Comparison of ENCODE assay signal across 11 cellular contexts in the genomic region with DNA sequence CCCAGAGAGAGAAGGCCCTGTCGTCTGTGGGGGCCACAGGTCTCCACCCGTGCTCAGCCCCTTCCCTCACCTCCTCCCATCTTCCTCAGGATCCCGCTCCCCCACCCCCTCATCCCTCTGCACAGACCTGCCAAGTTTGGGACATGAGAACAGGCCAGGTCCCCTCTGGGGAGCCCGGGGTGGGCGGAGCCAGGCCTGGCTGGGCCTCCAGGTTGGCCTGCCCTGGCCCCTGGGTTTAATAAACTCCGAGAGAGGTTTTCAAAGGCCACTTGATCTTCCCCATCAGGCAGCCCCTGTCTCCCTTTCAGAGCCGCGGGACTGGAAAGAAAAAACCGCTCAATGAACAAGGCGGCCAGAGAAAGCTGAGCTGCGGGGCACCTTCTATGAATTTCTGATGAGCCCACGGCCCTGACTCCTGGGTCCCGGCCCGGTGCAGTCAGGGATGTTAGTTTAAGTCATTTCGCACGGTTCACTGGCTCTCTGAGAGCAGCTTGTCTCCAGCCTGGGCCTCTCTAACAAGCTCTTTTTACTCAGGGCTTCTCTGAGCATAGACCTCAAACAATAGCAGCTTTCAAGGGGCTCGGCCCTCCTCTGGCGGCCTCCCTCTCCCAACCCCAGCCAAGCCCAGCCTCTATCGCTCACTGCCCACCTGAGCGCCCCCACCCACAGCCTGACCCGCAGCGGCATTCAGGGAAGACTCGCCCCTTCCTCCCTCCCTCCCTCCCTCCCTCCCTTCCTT.
DNase-seq lines count a peak whose midpoint lies in the region; ATAC-seq and TF ChIP-seq lines count a peak whose summit lies in the region.
"Had no signal": no experiment of that assay in that cellular context is flagged by ENCODE, and none has a peak within 500 bp of the region (broad histone marks: within the 10 kb centered on the region; RNA-seq: fewer than 3 reads in every experiment).

No MANE protein-coding gene starts in this region.

- intact Hi-C loops in upper lobe of right lung (cut with DNase I) = no loop called here

- H3K27me3 Mint-ChIP-seq in stimulated activated naive CD8-positive, alpha-beta T cell treated with anti-CD3 and anti-CD28 coated beads, Interleukin-15, amount 100 ng/mL, for 72 hours = peaks cover 11% of the 10 kb centered on the region
- peaks cover 21% of the 10 kb centered on the region for H3K27me3 Mint-ChIP-seq in osteocyte (ENCODE audit: unreplicated experiment)

- no peak for TF ChIP-seq CTCF in upper lobe of right lung (IDR thresholded peaks at IDR 0.05)
- no peak for TF ChIP-seq CTCF in osteocyte (IDR thresholded peaks at IDR 0.05)

- no peak overlapping the region for H3K27ac Mint-ChIP-seq in stimulated activated naive CD8-positive, alpha-beta T cell treated with anti-CD3 and anti-CD28 coated beads, Interleukin-15, amount 100 ng/mL, for 72 hours
- H3K27ac Mint-ChIP-seq in osteocyte (ENCODE audit: unreplicated experiment) = no peak overlapping the region
- H3K27ac Mint-ChIP-seq: activated CD8-positive, alpha-beta T cell treated with anti-CD3 and anti-CD28 coated beads for 36 hours; CD14-positive monocyte had no signal

- H3K27ac ChIP-seq in iPS-20b (ENCODE audit: low read length) (peak overlapping the region; percentile 85), upper lobe of right lung (no peak overlapping the region)

- no peak overlapping the region for H3K4me3 Mint-ChIP-seq in stimulated activated naive CD8-positive, alpha-beta T cell treated with anti-CD3 and anti-CD28 coated beads, Interleukin-15, amount 100 ng/mL, for 72 hours
- H3K4me3 Mint-ChIP-seq in osteocyte (ENCODE audit: unreplicated experiment) = no peak overlapping the region
- H3K4me3 Mint-ChIP-seq: activated CD8-positive, alpha-beta T cell treated with anti-CD3 and anti-CD28 coated beads for 36 hours; CD14-positive monocyte had no signal

- H3K4me3 ChIP-seq in iPS-20b (ENCODE audit: low read length) (peak overlapping the region; percentile 60; the same call in 1 of the 2 replicates), upper lobe of right lung (no peak overlapping the region)
- H3K4me3 ChIP-seq: gastroesophageal sphincter had no signal

- H3K4me1 ChIP-seq in iPS-20b (ENCODE audit: insufficient read depth, low read length) (peaks cover 23% of the 10 kb centered on the region; the same call in 1 of the 2 replicates), upper lobe of right lung (no peaks in the 10 kb centered on the region)

- H3K4me1 Mint-ChIP-seq in stimulated activated naive CD8-positive, alpha-beta T cell treated with anti-CD3 and anti-CD28 coated beads, Interleukin-15, amount 100 ng/mL, for 72 hours = peaks cover 7% of the 10 kb centered on the region
- H3K4me1 Mint-ChIP-seq in osteocyte (ENCODE audit: unreplicated experiment) = peaks cover 11% of the 10 kb centered on the region

- no peak for DNase-seq in stimulated activated naive CD8-positive, alpha-beta T cell treated with anti-CD3 and anti-CD28 coated beads, Interleukin-15, amount 100 ng/mL, for 72 hours
- DNase-seq in stimulated activated naive CD8-positive, alpha-beta T cell treated with anti-CD3 and anti-CD28 coated beads, Interleukin-15, Interleukin-2, amounts not matched to agents 100 U/mL and 50 U/mL, for 24 hours = no peak
- DNase-seq in NCI-H774 (lab: John Stamatoyannopoulos, UW) = peak; percentile 46
- no peak for DNase-seq in upper lobe of right lung
- DNase-seq in osteocyte (ENCODE audit: extremely low spot score, unreplicated experiment) = no peak
- DNase-seq in activated naive CD4-positive, alpha-beta T cell treated with Interleukin-2 at 50 U/mL for 16 hours = no peak
- DNase-seq: activated CD8-positive, alpha-beta T cell treated with anti-CD3 and anti-CD28 coated beads for 36 hours had no signal

- H3K9me3 Mint-ChIP-seq in stimulated activated naive CD8-positive, alpha-beta T cell treated with anti-CD3 and anti-CD28 coated beads, Interleukin-15, amount 100 ng/mL, for 72 hours = peaks cover 0 to 6% of the 10 kb centered on the region in 2 donors
- H3K9me3 Mint-ChIP-seq in osteocyte (ENCODE audit: unreplicated experiment) = no peaks in the 10 kb centered on the region
- H3K9me3 Mint-ChIP-seq: activated CD8-positive, alpha-beta T cell treated with anti-CD3 and anti-CD28 coated beads for 36 hours had no signal

- H3K27me3 ChIP-seq in iPS-20b (ENCODE audit: insufficient read depth, low read length) (no peaks in the 10 kb centered on the region), upper lobe of right lung (no peaks in the 10 kb centered on the region)
- H3K27me3 ChIP-seq: gastroesophageal sphincter had no signal

- H3K9me3 ChIP-seq in iPS-20b (ENCODE audit: insufficient read depth, low read depth, low read length) (no peaks in the 10 kb centered on the region), upper lobe of right lung (no peaks in the 10 kb centered on the region)

- H3K36me3 ChIP-seq in iPS-20b (ENCODE audit: insufficient read depth, low read depth, low read length) (no peaks in the 10 kb centered on the region), upper lobe of right lung (no peaks in the 10 kb centered on the region)
- H3K36me3 ChIP-seq: gastroesophageal sphincter had no signal

- H3K9ac ChIP-seq in iPS-20b (ENCODE audit: low read depth, low read length) = peak overlapping the region; percentile 76; the same call in 1 of the 2 replicates

- no peaks in the 10 kb centered on the region for H3K36me3 Mint-ChIP-seq in osteocyte (ENCODE audit: unreplicated experiment)
- H3K36me3 Mint-ChIP-seq: CD14-positive monocyte had no signal

- peak; percentile 32 for ATAC-seq in stimulated activated naive CD8-positive, alpha-beta T cell treated with anti-CD3 and anti-CD28 coated beads, Interleukin-15, amount 100 ng/mL, for 72 hours
- ATAC-seq in stimulated activated naive CD8-positive, alpha-beta T cell treated with anti-CD3 and anti-CD28 coated beads, Interleukin-15, Interleukin-2, amounts not matched to agents 100 U/mL and 50 U/mL, for 24 hours = no peak
- ATAC-seq in upper lobe of right lung (peak; percentile 13), HG03025 (IDR thresholded peaks at IDR 0.05; ENCODE audit: low FRiP score, unreplicated experiment) (no peak)
- ATAC-seq: activated CD8-positive, alpha-beta T cell treated with anti-CD3 and anti-CD28 coated beads for 36 hours; gastroesophageal sphincter had no signal

Comparison
In these comparisons a context has a peak if more than half of its experiments do, and no peak if none do; other contexts are left out.
1. ATAC-seq: peak in stimulated activated naive CD8-positive, alpha-beta T cell treated with anti-CD3 and anti-CD28 coated beads, Interleukin-15, amount 100 ng/mL, for 72 hours (single experiment) and upper lobe of right lung (single experiment); none in stimulated activated naive CD8-positive, alpha-beta T cell treated with anti-CD3 and anti-CD28 coated beads, Interleukin-15, Interleukin-2, amounts not matched to agents 100 U/mL and 50 U/mL, for 24 hours (single experiment) and HG03025 (single experiment).